ENCODE assay signal across 8 cellular contexts in genomic region chr10:97914837-97915211, GRCh38.
DNase-seq lines count a peak whose midpoint lies in the region; ATAC-seq lines count a peak whose summit lies in the region.

No MANE protein-coding gene starts in this region.

- no peak overlapping the region for H3K4me3 ChIP-seq in aorta (ENCODE audit: low read length in 2 of 2)

- H3K4me3 Mint-ChIP-seq in T-cell: peak overlapping the region in 1 of 3 donors; percentile 27

- H3K4me1 Mint-ChIP-seq in T-cell: peaks cover 10 to 11% (median 10%) of the 10 kb centered on the region in 3 donors

- H3K27ac Mint-ChIP-seq in T-cell: no peak overlapping the region

- no peaks in the 10 kb centered on the region for H3K9me3 Mint-ChIP-seq in T-cell

- CTCF ChIA-PET in T-cell (lab: Charles Lee): interaction anchor here (1.0 to 1.6 kb wide), 6 partner anchors 10 to 131 kb away, joined by 3 to 17 read pairs (median 5); no protein-coding TSS in a partner anchor

- peaks cover 5 to 7% of the 10 kb centered on the region in 2 donors for H3K27me3 Mint-ChIP-seq in T-cell

- DNase-seq in C1 segment of cervical spinal cord (lab: John Stamatoyannopoulos, UW) (peak in 13 of 14 donors; percentile 6 to 77 (median 54)), NAMALWA (ENCODE audit: low spot score) (peak; percentile 78), T-cell (peak; percentile 27 to 74 (median 59)), cardiac septum (ENCODE audit: low spot score) (peak; percentile 83), putamen (ENCODE audit: low spot score) (peak; percentile 73), aorta (peak; percentile 77 to 92)
- peak; percentile 63 for DNase-seq in activated naive CD8-positive, alpha-beta T cell treated with anti-CD3 and anti-CD28 coated beads, Interleukin-2, amount 50 U/mL, for 16 hours (ENCODE audit: low read depth, low spot score)

- no peaks in the 10 kb centered on the region for H3K27me3 ChIP-seq in aorta (ENCODE audit: control insufficient read depth in 1 of 2, insufficient read depth in 2 of 2, low read length in 1 of 2)

- H3K27ac ChIP-seq in aorta (ENCODE audit: low read depth in 1 of 2, low read length in 2 of 2): no peak overlapping the region

- peak; percentile 54 for ATAC-seq in GM21360 (IDR thresholded peaks at IDR 0.05; ENCODE audit: unreplicated experiment)
- peak; percentile 68 to 81 (median 75) for ATAC-seq in T-cell (replicated peaks in 1 of 4)
- peak; percentile 79 for ATAC-seq in aorta (ENCODE audit: low FRiP score)

- H3K36me3 ChIP-seq in aorta (ENCODE audit: control insufficient read depth in 1 of 2, insufficient read depth in 2 of 2, low read length in 1 of 2): no peaks in the 10 kb centered on the region

- no peaks in the 10 kb centered on the region for H3K36me3 Mint-ChIP-seq in T-cell

- WGBS in aorta, 2 donors: 8% methylated on average over 11 of the region's 11 CpGs

- no peaks in the 10 kb centered on the region for H3K9me3 ChIP-seq in aorta (ENCODE audit: control insufficient read depth, low read length)

- H3K4me1 ChIP-seq in aorta (ENCODE audit: control insufficient read depth in 1 of 2, insufficient read depth in 2 of 2, low read length in 2 of 2): no peaks in the 10 kb centered on the region

- intact Hi-C loops in cardiac septum (cut with DNase I) (loop anchor here (1.0 to 10.0 kb wide), 3 partner anchors 126 to 390 kb away; no protein-coding TSS in a partner anchor), aorta (cut with DNase I) (loop anchor here (2.0 kb wide), 1 partner anchor 126 kb away; no protein-coding TSS in a partner anchor)

- POLR2A ChIA-PET in T-cell (lab: Charles Lee): no interaction called here
